ENCODE assay signal across 10 cellular contexts in the genomic region with DNA sequence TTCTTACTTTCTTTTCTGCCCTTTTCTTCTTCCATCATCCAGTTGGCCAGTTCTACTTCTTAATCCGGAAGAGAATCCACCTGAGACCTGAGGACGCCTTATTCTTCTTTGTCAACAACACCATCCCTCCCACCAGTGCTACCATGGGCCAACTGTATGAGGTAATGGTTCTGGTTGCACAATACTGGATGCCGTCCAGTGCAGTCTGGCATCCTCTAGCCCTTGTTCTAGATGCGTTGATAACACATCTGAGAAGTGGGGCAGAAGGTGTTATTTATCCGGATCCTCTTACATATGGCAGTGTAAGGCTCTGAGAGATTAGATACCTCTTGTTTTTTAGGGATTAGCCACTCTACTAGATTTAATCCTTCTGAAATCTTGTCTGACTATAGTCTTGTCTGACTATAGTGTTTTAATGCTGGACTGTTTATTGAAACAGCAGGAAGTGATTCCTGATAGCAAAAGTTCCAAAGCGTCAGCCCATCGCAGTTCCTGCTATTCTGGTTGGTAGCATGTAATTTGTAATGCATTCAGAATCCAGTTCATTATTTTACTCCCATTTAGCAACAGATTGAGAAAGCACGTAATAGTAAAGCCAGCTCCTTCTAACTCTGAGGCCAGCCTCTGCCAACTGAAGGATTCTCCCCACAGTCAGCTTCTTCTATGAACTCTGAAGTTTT. TPM values are rescaled to one million over a fixed set of nuclear protein-coding genes. Genes with fewer than 3 reads are reported as not detected.
DNase-seq lines count a peak whose midpoint lies in the region; ATAC-seq and TF ChIP-seq lines count a peak whose summit lies in the region.
"Had no signal": no experiment of that assay in that cellular context is flagged by ENCODE, and none has a peak within 500 bp of the region (broad histone marks: within the 10 kb centered on the region; RNA-seq: fewer than 3 reads in every experiment).

No MANE protein-coding gene starts in this region.

- H3K36me3 Mint-ChIP-seq in activated naive CD8-positive, alpha-beta T cell treated with anti-CD3 and anti-CD28 coated beads for 36 hours: peaks cover 20% of the 10 kb centered on the region
- peaks cover 32% of the 10 kb centered on the region for H3K36me3 Mint-ChIP-seq in activated naive CD8-positive, alpha-beta T cell treated with anti-CD3 and anti-CD28 coated beads, Interleukin-2, amount 50 U/mL, for 24 hours (ENCODE audit: low read depth)

- peaks cover 12% of the 10 kb centered on the region for H3K4me1 Mint-ChIP-seq in activated naive CD8-positive, alpha-beta T cell treated with anti-CD3 and anti-CD28 coated beads for 36 hours
- peaks cover 22% of the 10 kb centered on the region for H3K4me1 Mint-ChIP-seq in activated naive CD8-positive, alpha-beta T cell treated with anti-CD3 and anti-CD28 coated beads, Interleukin-2, amount 50 U/mL, for 24 hours

- no peaks in the 10 kb centered on the region for H3K27me3 Mint-ChIP-seq in activated naive CD8-positive, alpha-beta T cell treated with anti-CD3 and anti-CD28 coated beads for 36 hours
- no peaks in the 10 kb centered on the region for H3K27me3 Mint-ChIP-seq in activated naive CD8-positive, alpha-beta T cell treated with anti-CD3 and anti-CD28 coated beads, Interleukin-2, amount 50 U/mL, for 24 hours
- H3K27me3 Mint-ChIP-seq: activated T-helper 17 cell treated with anti-CD3 and anti-CD28 coated beads, Interleukin-2, amount 50 U/mL, for 72 hours had no signal

- DNase-seq in activated naive CD8-positive, alpha-beta T cell treated with anti-CD3 and anti-CD28 coated beads for 36 hours: no peak
- no peak for DNase-seq in activated naive CD8-positive, alpha-beta T cell treated with anti-CD3 and anti-CD28 coated beads, Interleukin-2, amount 50 U/mL, for 24 hours
- DNase-seq in fibroblast of villous mesenchyme (ENCODE audit: low read depth): peak; percentile 90
- peak; percentile 31 for DNase-seq in occipital lobe (lab: John Stamatoyannopoulos, UW)
- DNase-seq in NCI-H2227 (lab: John Stamatoyannopoulos, UW; ENCODE audit: unreplicated experiment): no peak
- no peak for DNase-seq in NCI-H1694 treated with DMSO at 0.1 percent for 48 hours (lab: John Stamatoyannopoulos, UW)
- DNase-seq in DMS114 treated with DMSO at 0.1 percent for 48 hours (lab: John Stamatoyannopoulos, UW; ENCODE audit: unreplicated experiment): no peak
- DNase-seq in activated naive CD4-positive, alpha-beta T cell (lab: John Stamatoyannopoulos, UW): no peak
- DNase-seq: NCI-H1417 had no signal

- no peaks in the 10 kb centered on the region for H3K9me3 Mint-ChIP-seq in activated naive CD8-positive, alpha-beta T cell treated with anti-CD3 and anti-CD28 coated beads for 36 hours
- no peaks in the 10 kb centered on the region for H3K9me3 Mint-ChIP-seq in activated naive CD8-positive, alpha-beta T cell treated with anti-CD3 and anti-CD28 coated beads, Interleukin-2, amount 50 U/mL, for 24 hours
- H3K9me3 Mint-ChIP-seq: activated T-helper 17 cell treated with anti-CD3 and anti-CD28 coated beads, Interleukin-2, amount 50 U/mL, for 72 hours had no signal

- no peak for TF ChIP-seq CTCF in fibroblast of villous mesenchyme (IDR thresholded peaks at IDR 0.05; ENCODE audit: insufficient read depth, low read depth, low read length)

- H3K4me3 Mint-ChIP-seq in activated naive CD8-positive, alpha-beta T cell treated with anti-CD3 and anti-CD28 coated beads for 36 hours: no peak overlapping the region
- no peak overlapping the region for H3K4me3 Mint-ChIP-seq in activated naive CD8-positive, alpha-beta T cell treated with anti-CD3 and anti-CD28 coated beads, Interleukin-2, amount 50 U/mL, for 24 hours
- H3K4me3 Mint-ChIP-seq: activated T-helper 17 cell treated with anti-CD3 and anti-CD28 coated beads, Interleukin-2, amount 50 U/mL, for 72 hours had no signal

- H3K4me3 ChIP-seq in fibroblast of villous mesenchyme (ENCODE audit: low read depth, low read length): no peak overlapping the region

- no peak for ATAC-seq in activated naive CD8-positive, alpha-beta T cell treated with anti-CD3 and anti-CD28 coated beads, Interleukin-2, amount 50 U/mL, for 24 hours
- ATAC-seq: activated T-helper 17 cell treated with anti-CD3 and anti-CD28 coated beads, Interleukin-2, amount 50 U/mL, for 72 hours had no signal

- H3K27ac Mint-ChIP-seq in activated naive CD8-positive, alpha-beta T cell treated with anti-CD3 and anti-CD28 coated beads for 36 hours: peak overlapping the region; percentile 57
- no peak overlapping the region for H3K27ac Mint-ChIP-seq in activated naive CD8-positive, alpha-beta T cell treated with anti-CD3 and anti-CD28 coated beads, Interleukin-2, amount 50 U/mL, for 24 hours
- H3K27ac Mint-ChIP-seq: activated T-helper 17 cell treated with anti-CD3 and anti-CD28 coated beads, Interleukin-2, amount 50 U/mL, for 72 hours had no signal

RNA-seq across cellular contexts. Expression of gene GABARAPL1, which starts 7.9 kb away (rescaled TPM):
- 1 to 10 TPM; 6.0 to 7.2 TPM for total RNA-seq in activated naive CD8-positive, alpha-beta T cell treated with anti-CD3 and anti-CD28 coated beads for 36 hours
- total RNA-seq in fibroblast of villous mesenchyme (61.2 and 131 TPM in 2 replicates), occipital lobe (60.7 TPM)

RNA-seq across cellular contexts. Expression of gene TMEM52B, which starts 41.7 kb away (rescaled TPM):
- not detected for total RNA-seq in activated naive CD8-positive, alpha-beta T cell treated with anti-CD3 and anti-CD28 coated beads for 36 hours
- total RNA-seq in fibroblast of villous mesenchyme (3.5 and 17.7 TPM in 2 replicates), occipital lobe (0.62 TPM)
- total RNA-seq: activated T-helper 17 cell treated with anti-CD3 and anti-CD28 coated beads, Interleukin-2, amount 50 U/mL, for 72 hours had no signal

RNA-seq across cellular contexts. Expression of gene OLR1, which starts 48.6 kb away (rescaled TPM):
- not detected for total RNA-seq in activated naive CD8-positive, alpha-beta T cell treated with anti-CD3 and anti-CD28 coated beads for 36 hours
- total RNA-seq in fibroblast of villous mesenchyme: 9.3 and 73.0 TPM in 2 replicates
- 7.3 TPM for total RNA-seq in occipital lobe
- total RNA-seq: activated T-helper 17 cell treated with anti-CD3 and anti-CD28 coated beads, Interleukin-2, amount 50 U/mL, for 72 hours had no signal

Comparison
In these comparisons a context has a peak if more than half of its experiments do, and no peak if none do; other contexts are left out.
1. DNase-seq: peak in fibroblast of villous mesenchyme (single experiment) and occipital lobe (single experiment); none in activated naive CD8-positive, alpha-beta T cell treated with anti-CD3 and anti-CD28 coated beads for 36 hours (single experiment), activated naive CD8-positive, alpha-beta T cell treated with anti-CD3 and anti-CD28 coated beads, Interleukin-2, amount 50 U/mL, for 24 hours (single experiment), NCI-H2227 (single experiment), NCI-H1694 treated with DMSO at 0.1 percent for 48 hours (single experiment), DMS114 treated with DMSO at 0.1 percent for 48 hours (single experiment) and activated naive CD4-positive, alpha-beta T cell (0 of 4).